ENCODE assay signal across 23 cellular contexts in genomic region chr6:42446370-42446769, GRCh38. TPM values are rescaled to one million over a fixed set of nuclear protein-coding genes. Genes with fewer than 3 reads are reported as not detected.
A peak's percentile ranks its signal among the peaks of the same experiment; 100 is the strongest.
DNase-seq lines count a peak whose midpoint lies in the region; FAIRE-seq and TF ChIP-seq lines count a peak whose summit lies in the region.
"Had no signal": no experiment of that assay in that cellular context is flagged by ENCODE, and none has a peak within 500 bp of the region (broad histone marks: within the 10 kb centered on the region; RNA-seq: fewer than 3 reads in every experiment).

No MANE protein-coding gene starts in this region.

- no peak overlapping the region for H3K56ac ChIP-seq in H9 (ENCODE audit: insufficient read length, low read depth, low read length)

- no peak overlapping the region for H3K18ac ChIP-seq in H9 (ENCODE audit: insufficient read length, low read depth, low read length)

- no peak for FAIRE-seq in kidney (lab: Jason Lieb, UNC)
- FAIRE-seq: endometrium had no signal

- no peak overlapping the region for H2BK5ac ChIP-seq in H9 (ENCODE audit: insufficient read length, low read length)

- peak overlapping the region; percentile 66 to 88 (median 70) for H3K27ac Mint-ChIP-seq in CD4-positive, alpha-beta memory T cell
- peak overlapping the region in 2 of 3 experiments; percentile 52 to 72; a peak in 3 of 7 replicates for H3K27ac Mint-ChIP-seq in H9
- no peak overlapping the region for H3K27ac Mint-ChIP-seq in activated CD4-positive, alpha-beta memory T cell treated with anti-CD3 and anti-CD28 coated beads, Interleukin-2, amount 10 ng/mL, durations not matched to agents 7 days and 5 days

- POLR2A ChIA-PET in CD4-positive, alpha-beta memory T cell (lab: Charles Lee; ENCODE audit: partially characterized antibody): interaction anchor here (0.6 to 11.1 kb wide), 4 partner anchors 11 to 58 kb away, joined by 3 to 238 read pairs (median 58); no protein-coding TSS in a partner anchor
- POLR2A ChIA-PET in activated CD4-positive, alpha-beta memory T cell treated with anti-CD3 and anti-CD28 coated beads, Interleukin-2, amount 10 ng/mL, durations not matched to agents 7 days and 5 days (lab: Charles Lee): interaction anchor here (1.0 to 1.4 kb wide), 3 partner anchors 27 to 57 kb away, joined by 3 read pairs; no protein-coding TSS in a partner anchor

- H2AFZ ChIP-seq in H9 (ENCODE audit: low read length): no peak overlapping the region
- H2AFZ ChIP-seq: PC-9 had no signal

- WGBS in H9 (ENCODE audit: extremely low coverage, insufficient read length, low lambda C conversion rate): no CpG with 5 or more reads among the region's 5 CpGs

- no peak overlapping the region for H3K4ac ChIP-seq in H9 (ENCODE audit: low read depth, low read length)

- no peak overlapping the region for H3K4me2 ChIP-seq in H9 (ENCODE audit: insufficient read depth, insufficient read length, low read length)
- H3K4me2 ChIP-seq: KMS-11, PC-9 had no signal

- CTCF ChIA-PET in CD4-positive, alpha-beta memory T cell (lab: Charles Lee; ENCODE audit: partially characterized antibody): interaction anchor here (1.0 to 1.6 kb wide), 3 partner anchors 8 to 85 kb away, joined by 3 to 5 read pairs (median 4); no protein-coding TSS in a partner anchor
- CTCF ChIA-PET in activated CD4-positive, alpha-beta memory T cell treated with anti-CD3 and anti-CD28 coated beads, Interleukin-2, amount 10 ng/mL, durations not matched to agents 7 days and 5 days (lab: Charles Lee): interaction anchor here (1.3 to 3.7 kb wide), 4 partner anchors 57 to 232 kb away, joined by 4 to 22 read pairs (median 5); no protein-coding TSS in a partner anchor

- H4K8ac ChIP-seq in H9 (replicated peaks; ENCODE audit: insufficient read length, low read depth, low read length): no peak overlapping the region

- peak overlapping the region in 6 of 8 donors; percentile 32 to 78 (median 54) for H3K4me3 Mint-ChIP-seq in CD4-positive, alpha-beta memory T cell
- H3K4me3 Mint-ChIP-seq in H9: no peak overlapping the region; a peak in 1 of 5 replicates
- peak overlapping the region; percentile 16 for H3K4me3 Mint-ChIP-seq in activated CD4-positive, alpha-beta memory T cell treated with anti-CD3 and anti-CD28 coated beads, Interleukin-2, amount 10 ng/mL, durations not matched to agents 7 days and 5 days

- no peak overlapping the region for H3K4me3 ChIP-seq in CD4-positive, alpha-beta memory T cell (ENCODE audit: low read length in 2 of 2)
- H3K4me3 ChIP-seq in kidney (ENCODE audit: low read length in 2 of 2): no peak overlapping the region
- H3K4me3 ChIP-seq: BLaER1 treated with 17β-estradiol and CSF1 and Interleukin-3, amounts not matched to agents 10 nM and 100 nM; gastroesophageal sphincter; PC-9; prostate gland; upper lobe of right lung had no signal

- H3K4me1 Mint-ChIP-seq in CD4-positive, alpha-beta memory T cell: peaks cover 64 to 98% (median 79%) of the 10 kb centered on the region in 4 donors
- peaks cover 78 to 82% of the 10 kb centered on the region in 2 experiments for H3K4me1 Mint-ChIP-seq in H9
- H3K4me1 Mint-ChIP-seq in activated CD4-positive, alpha-beta memory T cell treated with anti-CD3 and anti-CD28 coated beads, Interleukin-2, amount 10 ng/mL, durations not matched to agents 7 days and 5 days: peaks cover 74% of the 10 kb centered on the region

- no peak overlapping the region for H2AK5ac ChIP-seq in H9 (ENCODE audit: insufficient read length, low read length)

- H3K27me3 ChIP-seq in CD4-positive, alpha-beta memory T cell (ENCODE audit: insufficient read depth, low read length): no peaks in the 10 kb centered on the region
- H3K27me3 ChIP-seq in H9 (ENCODE audit: insufficient read depth, low read length): no peaks in the 10 kb centered on the region
- H3K27me3 ChIP-seq: BLaER1 treated with 17β-estradiol and CSF1 and Interleukin-3, amounts not matched to agents 10 nM and 100 nM; gastroesophageal sphincter; upper lobe of right lung had no signal

- H4K91ac ChIP-seq in H9 (ENCODE audit: insufficient read length, low read depth, low read length): no peak overlapping the region

- H3K9me3 Mint-ChIP-seq in CD4-positive, alpha-beta memory T cell: no peaks in the 10 kb centered on the region
- no peaks in the 10 kb centered on the region for H3K9me3 Mint-ChIP-seq in H9
- no peaks in the 10 kb centered on the region for H3K9me3 Mint-ChIP-seq in activated CD4-positive, alpha-beta memory T cell treated with anti-CD3 and anti-CD28 coated beads, Interleukin-2, amount 10 ng/mL, durations not matched to agents 7 days and 5 days

- H3T11ph ChIP-seq in H9 (ENCODE audit: low read length): no peak overlapping the region

- no peaks in the 10 kb centered on the region for H3K36me3 ChIP-seq in CD4-positive, alpha-beta memory T cell (ENCODE audit: insufficient read depth, low read length)
- no peaks in the 10 kb centered on the region for H3K36me3 ChIP-seq in kidney (ENCODE audit: control insufficient read depth in 1 of 2, insufficient read depth in 2 of 2, low read length in 2 of 2)
- H3K36me3 ChIP-seq: gastroesophageal sphincter, prostate gland, upper lobe of right lung had no signal

- H4K20me1 ChIP-seq in H9 (ENCODE audit: control insufficient read depth, insufficient read depth, insufficient read length): no peaks in the 10 kb centered on the region

- peaks cover 85% of the 10 kb centered on the region for H3K4me1 ChIP-seq in CD4-positive, alpha-beta memory T cell (ENCODE audit: insufficient read depth, low read length)
- H3K4me1 ChIP-seq in H9 (ENCODE audit: insufficient read depth, low read length) (peaks cover 18% of the 10 kb centered on the region), kidney (ENCODE audit: control insufficient read depth in 1 of 2, insufficient read depth in 1 of 2, low read depth in 1 of 2, low read length in 2 of 2) (peaks cover 6 to 7% of the 10 kb centered on the region in 2 donors)

- peaks cover 18% of the 10 kb centered on the region for H3K23me2 ChIP-seq in H9 (ENCODE audit: insufficient read length, low read depth, low read length, poor library complexity, severe bottlenecking)

- no peak for DNase-seq in CD4-positive, alpha-beta memory T cell
- DNase-seq in H9: no peak
- no peak for DNase-seq in activated CD4-positive, alpha-beta memory T cell treated with anti-CD3 and anti-CD28 coated beads, Interleukin-2, amount 10 ng/mL, durations not matched to agents 7 days and 5 days
- peak; percentile 22 for DNase-seq in kidney
- DNase-seq in NCI-H1092 (lab: John Stamatoyannopoulos, UW): no peak
- no peak for DNase-seq in ureter (ENCODE audit: low spot score)
- DNase-seq in activated CD4-positive, alpha-beta T cell treated with anti-CD3 and anti-CD28 coated beads, Interleukin-2, amount 50 U/mL, for 1 hour: no peak
- DNase-seq: aorta; caudate nucleus; hippocampal formation; NCI-H146; PC-9; Right ventricle myocardium superior; stimulated activated CD4-positive, alpha-beta T cell treated with anti-CD3 and anti-CD28 coated beads, Interleukin-12 subunit alpha, Interleukin-12 subunit beta, amount 100 ng/mL, for 4 hours; stimulated activated CD4-positive, alpha-beta T cell treated with anti-CD3 and anti-CD28 coated beads, Interleukin-4, amount 100 ng/mL, for 1 hour; substantia nigra; T1000; upper lobe of right lung had no signal

- H3K23ac ChIP-seq in H9 (ENCODE audit: insufficient read length, low read depth, low read length): no peak overlapping the region

- H3K36me3 Mint-ChIP-seq in CD4-positive, alpha-beta memory T cell: peaks cover 10 to 20% of the 10 kb centered on the region in 2 donors
- H3K36me3 Mint-ChIP-seq in H9 (ENCODE audit: insufficient read depth in 1 of 3, low read depth in 3 of 3): peaks cover 13 to 19% (median 15%) of the 10 kb centered on the region in 3 experiments
- peaks cover 41% of the 10 kb centered on the region for H3K36me3 Mint-ChIP-seq in activated CD4-positive, alpha-beta memory T cell treated with anti-CD3 and anti-CD28 coated beads, Interleukin-2, amount 10 ng/mL, durations not matched to agents 7 days and 5 days (ENCODE audit: low read depth)

- H2BK12ac ChIP-seq in H9 (ENCODE audit: insufficient read length, low read depth, low read length): no peak overlapping the region

- peaks cover 3% of the 10 kb centered on the region for H3K79me1 ChIP-seq in H9 (ENCODE audit: insufficient read depth, low read depth, low read length, poor library complexity, severe bottlenecking)

- H2BK20ac ChIP-seq in H9 (ENCODE audit: low read depth, low read length, poor library complexity, severe bottlenecking): no peak overlapping the region

- H2BK15ac ChIP-seq in H9 (ENCODE audit: low read depth, low read length): no peak overlapping the region

- H4K5ac ChIP-seq in H9 (ENCODE audit: insufficient read length, low read depth, low read length): no peak overlapping the region

- H3K79me2 ChIP-seq in H9 (ENCODE audit: insufficient read depth, low read length): peaks cover 31% of the 10 kb centered on the region

- no peak overlapping the region for H3K14ac ChIP-seq in H9 (ENCODE audit: insufficient read depth, low read length)

- H3K9ac ChIP-seq in H9 (ENCODE audit: extremely low read depth, insufficient read length, low read length) (no peak overlapping the region), kidney (ENCODE audit: low read length in 2 of 2) (no peak overlapping the region)
- H3K9ac ChIP-seq: BLaER1 treated with 17β-estradiol and CSF1 and Interleukin-3, amounts not matched to agents 10 nM and 100 nM; KMS-11 had no signal

- no peaks in the 10 kb centered on the region for H3K9me3 ChIP-seq in CD4-positive, alpha-beta memory T cell (ENCODE audit: control insufficient read depth in 1 of 2, low read length in 2 of 2)
- no peaks in the 10 kb centered on the region for H3K9me3 ChIP-seq in H9 (ENCODE audit: control insufficient read depth, low read depth, low read length)
- no peaks in the 10 kb centered on the region for H3K9me3 ChIP-seq in kidney (ENCODE audit: control insufficient read depth in 1 of 2, low read length in 2 of 2)
- H3K9me3 ChIP-seq: gastroesophageal sphincter, prostate gland, upper lobe of right lung had no signal

- no peak for TF ChIP-seq CTCF in H9 (conservative IDR thresholded peaks at IDR 0.05)
- no peak for TF ChIP-seq CTCF in kidney (IDR thresholded peaks at IDR 0.05; ENCODE audit: borderline replicate concordance, extremely low read depth, insufficient read depth)

- no peak overlapping the region for H2BK120ac ChIP-seq in H9 (ENCODE audit: low read depth, low read length, poor library complexity, severe bottlenecking)

- intact Hi-C loops in CD4-positive, alpha-beta memory T cell (cut with micrococcal nuclease): no loop called here
- intact Hi-C loops in kidney (cut with DNase I): no loop called here

- H3K27me3 Mint-ChIP-seq in CD4-positive, alpha-beta memory T cell: no peaks in the 10 kb centered on the region
- no peaks in the 10 kb centered on the region for H3K27me3 Mint-ChIP-seq in H9 (ENCODE audit: low read depth)
- no peaks in the 10 kb centered on the region for H3K27me3 Mint-ChIP-seq in activated CD4-positive, alpha-beta memory T cell treated with anti-CD3 and anti-CD28 coated beads, Interleukin-2, amount 10 ng/mL, durations not matched to agents 7 days and 5 days

- H3K27ac ChIP-seq in CD4-positive, alpha-beta memory T cell (ENCODE audit: low read depth, low read length): no peak overlapping the region
- H3K27ac ChIP-seq in H9 (ENCODE audit: insufficient read length, low read depth, low read length) (no peak overlapping the region), kidney (ENCODE audit: low read depth in 2 of 2, low read length in 2 of 2) (no peak overlapping the region)
- H3K27ac ChIP-seq: gastroesophageal sphincter, KMS-11, PC-9, prostate gland, upper lobe of right lung had no signal

RNA-seq across cellular contexts. Expression of gene TRERF1, which starts 5.4 kb away (rescaled TPM):
- total RNA-seq in CD4-positive, alpha-beta memory T cell: 10 to 100 TPM; 25.9 to 28.3 TPM
- polyA plus RNA-seq in CD4-positive, alpha-beta memory T cell: 1 to 10 TPM; 1.1 to 8.8 TPM
- total RNA-seq in H9 (2021) (18.0 and 19.7 TPM in 2 replicates), kidney (8.4 TPM), ureter (24.7 TPM)
- 10 to 100 TPM; 17.4 to 18.2 TPM for total RNA-seq in activated CD4-positive, alpha-beta memory T cell treated with anti-CD3 and anti-CD28 coated beads, Interleukin-2, amount 10 ng/mL, durations not matched to agents 7 days and 5 days
- 1.5 TPM for polyA plus RNA-seq in kidney (ENCODE audit: insufficient read depth, low read depth, low replicate concordance)

Comparison
In these comparisons a context has a peak if more than half of its experiments do, and no peak if none do; other contexts are left out.
1. H3K4me3 Mint-ChIP-seq: peak in CD4-positive, alpha-beta memory T cell (6 of 8) and activated CD4-positive, alpha-beta memory T cell treated with anti-CD3 and anti-CD28 coated beads, Interleukin-2, amount 10 ng/mL, durations not matched to agents 7 days and 5 days (single experiment); none in H9 (0 of 2).